Comparison of ENCODE assay signal across 1 cellular context in the genomic region with DNA sequence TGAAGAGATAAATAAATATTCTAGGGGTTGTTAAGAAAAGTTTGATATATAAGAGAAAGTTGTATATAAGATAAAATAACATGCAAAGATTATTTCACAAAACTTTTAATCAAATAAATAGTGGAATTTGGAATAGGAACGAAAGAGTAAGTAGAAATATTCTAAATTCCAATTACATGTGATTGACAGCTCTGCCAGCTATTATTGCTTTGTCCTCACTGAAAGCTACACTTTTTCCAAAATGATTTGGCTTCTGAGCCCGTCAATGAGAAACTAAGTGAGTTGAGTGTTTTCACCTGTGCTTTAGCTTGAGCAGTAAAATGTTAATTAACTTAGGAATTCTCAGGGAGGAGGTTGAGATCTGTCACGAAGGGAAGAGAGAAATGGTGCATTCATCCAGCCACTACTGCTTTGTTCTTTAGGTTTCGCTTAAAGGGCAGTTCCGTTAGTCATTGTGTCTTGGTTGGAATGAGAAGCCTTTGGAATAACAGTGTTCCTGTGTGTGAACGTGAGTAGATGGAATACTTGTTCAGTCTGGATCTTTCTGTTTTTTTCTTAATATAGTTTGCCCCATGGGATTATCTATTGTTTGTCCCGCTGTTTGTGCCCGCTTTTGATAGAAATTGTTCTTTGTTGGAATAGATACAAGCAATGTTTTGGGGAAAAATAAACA.
TF ChIP-seq lines count a peak whose summit lies in the region.

No MANE protein-coding gene starts in this region.

TF ChIP-seq in GM23338, 12 proteins besides CTCF, POLR2A, EP300 and RAD21 (continued from another document):
- no peak for TF ChIP-seq ETS1 (IDR thresholded peaks at IDR 0.05)
- no peak for TF ChIP-seq EZH2phosphoT487 (IDR thresholded peaks at IDR 0.05; ENCODE audit: unreplicated experiment)
- TF ChIP-seq REST (IDR thresholded peaks at IDR 0.05; ENCODE audit: unreplicated experiment): no peak
- TF ChIP-seq CREB1 (CRISPR knock-in tag; IDR thresholded peaks at IDR 0.05; ENCODE audit: low read depth): no peak
- TF ChIP-seq EZH2 (IDR thresholded peaks at IDR 0.05; ENCODE audit: low read depth, unreplicated experiment): no peak
- TF ChIP-seq POLR2AphosphoS5 (IDR thresholded peaks at IDR 0.05; ENCODE audit: low read depth): no peak
TF ChIP-seq in GM23338: peak in this region for 0.
